9 cellular contexts compared by ENCODE assay signal in the genomic region with DNA sequence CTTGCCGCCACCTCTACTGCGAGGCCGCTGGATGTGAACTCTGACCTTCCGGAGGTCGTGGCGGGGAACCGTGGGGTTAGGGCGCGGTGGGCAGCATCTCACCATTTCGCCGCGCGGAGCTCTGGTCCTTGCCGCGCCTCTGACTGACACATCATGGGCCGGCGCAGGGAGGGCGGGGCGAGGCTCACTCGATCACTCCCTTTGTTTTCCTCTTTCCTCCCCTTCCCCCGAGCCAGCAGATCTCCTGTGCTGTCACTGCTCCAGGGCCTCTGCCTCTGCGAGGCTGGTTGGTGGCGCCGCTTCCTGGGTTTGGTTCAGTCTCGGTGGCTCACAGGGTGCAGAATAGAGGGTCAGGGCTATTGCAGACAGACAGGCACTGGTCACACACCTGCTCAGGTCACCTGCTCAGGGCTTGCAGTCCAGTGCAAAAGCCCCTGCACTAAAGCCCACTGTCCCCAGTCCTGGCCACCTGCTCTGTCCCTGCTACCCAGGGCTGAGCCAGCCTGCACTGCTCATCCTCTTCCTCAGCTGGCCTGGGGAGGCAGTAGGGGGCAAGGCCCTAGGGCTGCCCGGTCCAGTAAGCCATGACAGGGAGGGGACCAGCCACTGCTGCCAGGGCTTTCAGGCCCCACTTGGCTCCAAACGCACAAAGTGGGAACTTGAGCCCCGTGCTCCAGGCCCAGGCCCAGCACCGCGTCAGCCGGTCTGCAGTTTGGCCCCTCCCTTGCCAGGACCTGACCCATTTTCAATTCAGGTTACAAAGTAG. TPM values are rescaled to one million over a fixed set of nuclear protein-coding genes. Genes with fewer than 3 reads are reported as not detected.
A peak's percentile ranks its signal among the peaks of the same experiment; 100 is the strongest.
DNase-seq lines count a peak whose midpoint lies in the region; ATAC-seq and TF ChIP-seq lines count a peak whose summit lies in the region.
"Had no signal": no experiment of that assay in that cellular context is flagged by ENCODE, and none has a peak within 500 bp of the region (broad histone marks: within the 10 kb centered on the region; RNA-seq: fewer than 3 reads in every experiment).

No MANE protein-coding gene starts in this region.

- H3K27me3 Mint-ChIP-seq in brain: peaks cover 3% of the 10 kb centered on the region

- ATAC-seq in stimulated activated effector memory CD8-positive, alpha-beta T cell treated with anti-CD3 and anti-CD28 coated beads, Interleukin-12 subunit alpha, Interleukin-12 subunit beta, amount 100 ng/mL, for 72 hours: no peak
- no peak for ATAC-seq in GM18861 (IDR thresholded peaks at IDR 0.05; ENCODE audit: unreplicated experiment)

- H3K27ac Mint-ChIP-seq in brain: peak overlapping the region; percentile 83 to 99 (median 97)
- H3K27ac Mint-ChIP-seq in stimulated activated effector memory CD8-positive, alpha-beta T cell treated with anti-CD3 and anti-CD28 coated beads, Interleukin-12 subunit alpha, Interleukin-12 subunit beta, amount 100 ng/mL, for 72 hours: peak overlapping the region; percentile 89

- H3K4me1 Mint-ChIP-seq in brain: peaks cover 63% of the 10 kb centered on the region
- H3K4me1 Mint-ChIP-seq in stimulated activated effector memory CD8-positive, alpha-beta T cell treated with anti-CD3 and anti-CD28 coated beads, Interleukin-12 subunit alpha, Interleukin-12 subunit beta, amount 100 ng/mL, for 72 hours: peaks cover 50% of the 10 kb centered on the region

- no peaks in the 10 kb centered on the region for H3K9me3 Mint-ChIP-seq in brain
- H3K9me3 Mint-ChIP-seq in stimulated activated effector memory CD8-positive, alpha-beta T cell treated with anti-CD3 and anti-CD28 coated beads, Interleukin-12 subunit alpha, Interleukin-12 subunit beta, amount 100 ng/mL, for 72 hours: no peaks in the 10 kb centered on the region

- peak overlapping the region; percentile 55 to 82 (median 76) for H3K4me3 Mint-ChIP-seq in brain
- H3K4me3 Mint-ChIP-seq in stimulated activated effector memory CD8-positive, alpha-beta T cell treated with anti-CD3 and anti-CD28 coated beads, Interleukin-12 subunit alpha, Interleukin-12 subunit beta, amount 100 ng/mL, for 72 hours: no peak overlapping the region

- peaks cover 8% of the 10 kb centered on the region for H3K36me3 Mint-ChIP-seq in brain
- H3K36me3 Mint-ChIP-seq in stimulated activated effector memory CD8-positive, alpha-beta T cell treated with anti-CD3 and anti-CD28 coated beads, Interleukin-12 subunit alpha, Interleukin-12 subunit beta, amount 100 ng/mL, for 72 hours: peaks cover 85% of the 10 kb centered on the region

- TF ChIP-seq CTCF in brain (conservative IDR thresholded peaks at IDR 0.05): no peak

- DNase-seq in NCI-H187 (lab: John Stamatoyannopoulos, UW): peak; percentile 18 to 45
- DNase-seq in NCI-H187 treated with DMSO at 0.1 percent for 48 hours (lab: John Stamatoyannopoulos, UW): no peak
- DNase-seq in iris pigment epithelial cell (ENCODE audit: low read depth): peak; percentile 60
- no peak for DNase-seq in stimulated activated effector memory CD8-positive, alpha-beta T cell treated with anti-CD3 and anti-CD28 coated beads, Interleukin-12 subunit alpha, Interleukin-12 subunit beta, amount 100 ng/mL, for 72 hours (ENCODE audit: low spot score in 2 of 2)
- DNase-seq in DMS53 treated with DMSO at 0.1 percent for 48 hours (lab: John Stamatoyannopoulos, UW; ENCODE audit: unreplicated experiment): no peak
- DNase-seq in activated CD8-positive, alpha-beta memory T cell treated with anti-CD3 and anti-CD28 coated beads for 24 hours: no peak
- DNase-seq: activated CD4-positive, CD25-positive, alpha-beta regulatory T cell had no signal

RNA-seq across cellular contexts. Expression of a gene that starts 36.2 kb away (rescaled TPM):
- polyA plus RNA-seq in brain (ENCODE audit: insufficient read depth, low read depth, low replicate concordance): 43.0 TPM

Comparison
In these comparisons a context has a peak if more than half of its experiments do, and no peak if none do; other contexts are left out.
1. DNase-seq: peak in NCI-H187 (2 of 2) and iris pigment epithelial cell (single experiment); none in NCI-H187 treated with DMSO at 0.1 percent for 48 hours (single experiment), stimulated activated effector memory CD8-positive, alpha-beta T cell treated with anti-CD3 and anti-CD28 coated beads, Interleukin-12 subunit alpha, Interleukin-12 subunit beta, amount 100 ng/mL, for 72 hours (0 of 2), DMS53 treated with DMSO at 0.1 percent for 48 hours (single experiment) and activated CD8-positive, alpha-beta memory T cell treated with anti-CD3 and anti-CD28 coated beads for 24 hours (single experiment).